Comparison of ENCODE assay signal across 16 cellular contexts in the genomic region with DNA sequence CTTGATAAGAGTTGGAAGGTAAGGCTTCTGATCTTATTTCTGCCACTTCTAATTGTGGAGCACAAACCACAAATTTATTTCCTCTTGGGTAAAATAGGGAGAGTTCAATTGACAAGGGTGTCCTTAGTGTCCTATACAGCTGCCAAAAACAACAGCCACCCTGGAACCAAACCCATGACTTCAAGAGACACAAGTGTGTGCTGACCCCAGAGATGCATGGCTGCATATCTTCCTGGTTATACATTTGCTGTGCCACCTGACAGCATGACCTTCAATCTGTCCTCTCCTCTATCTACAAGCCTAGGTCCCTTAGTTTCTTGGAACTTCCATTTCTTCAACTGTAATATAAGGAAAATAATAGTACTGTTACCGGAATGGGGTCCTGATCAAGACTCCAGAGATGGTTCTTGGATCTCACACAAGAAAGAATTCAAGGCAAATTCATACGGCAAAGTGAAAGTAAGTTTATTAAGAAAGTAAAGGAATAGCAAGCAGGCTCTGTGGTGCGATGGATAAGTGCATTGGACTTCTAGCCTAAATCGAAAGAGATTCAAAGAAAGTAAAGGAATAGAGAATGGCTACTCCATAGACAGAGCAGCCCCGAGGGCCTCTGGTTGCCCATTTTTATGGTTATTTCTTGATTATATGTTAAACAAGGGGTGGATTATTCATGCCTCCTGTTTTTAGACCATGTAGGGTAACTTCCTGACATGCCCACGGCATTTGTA. TPM values are rescaled to one million over a fixed set of nuclear protein-coding genes. Genes with fewer than 3 reads are reported as not detected.
DNase-seq lines count a peak whose midpoint lies in the region; ATAC-seq and TF ChIP-seq lines count a peak whose summit lies in the region.
"Had no signal": no experiment of that assay in that cellular context is flagged by ENCODE, and none has a peak within 500 bp of the region (broad histone marks: within the 10 kb centered on the region; RNA-seq: fewer than 3 reads in every experiment).

No MANE protein-coding gene starts in this region.

- POLR2A ChIA-PET in Caco-2 (lab: Charles Lee) = no interaction called here

- H3K9me3 ChIP-seq in Caco-2 = no peaks in the 10 kb centered on the region
- no peaks in the 10 kb centered on the region for H3K9me3 ChIP-seq in mucosa of descending colon
- no peaks in the 10 kb centered on the region for H3K9me3 ChIP-seq in vagina
- H3K9me3 ChIP-seq: gastroesophageal sphincter had no signal

- no TSS peak for BruUV-seq in Caco-2 (replicated peaks; lab: Mats Ljungman, UMichigan)

- no peaks in the 10 kb centered on the region for H3K27me3 Mint-ChIP-seq in Caco-2 (ENCODE audit: insufficient read depth, unreplicated experiment)
- no peaks in the 10 kb centered on the region for H3K27me3 Mint-ChIP-seq in activated T-helper 17 cell treated with anti-CD3 and anti-CD28 coated beads, Interleukin-2, amount 50 U/mL, for 72 hours

- no peak overlapping the region for H3K4me3 ChIP-seq in Caco-2 (ENCODE audit: low read depth, low read length)
- H3K4me3 ChIP-seq in mucosa of descending colon = no peak overlapping the region
- H3K4me3 ChIP-seq in vagina = no peak overlapping the region
- H3K4me3 ChIP-seq: gastroesophageal sphincter had no signal

- no peak for TF ChIP-seq CTCF in C4-2B (conservative IDR thresholded peaks at IDR 0.05)
- TF ChIP-seq CTCF in Caco-2 (IDR thresholded peaks at IDR 0.05; ENCODE audit: insufficient read depth in 1 of 2, low read depth in 1 of 2, low read length in 1 of 2, severe bottlenecking in 1 of 2, unreplicated experiment in 1 of 2) = no peak
- no peak for TF ChIP-seq CTCF in mucosa of descending colon (IDR thresholded peaks at IDR 0.05)
- TF ChIP-seq CTCF in vagina (IDR thresholded peaks at IDR 0.05) = no peak

- H3K27me3 ChIP-seq in Caco-2 (replicated peaks; ENCODE audit: control insufficient read depth, insufficient read depth, low read length) (no peaks in the 10 kb centered on the region), vagina (no peaks in the 10 kb centered on the region)
- H3K27me3 ChIP-seq: gastroesophageal sphincter had no signal

- CTCF ChIA-PET in Caco-2 (lab: Charles Lee) = interaction anchor here (1.1 kb wide), 1 partner anchor 77 kb away, joined by 3 read pairs; no protein-coding TSS in a partner anchor

- H3K4me3 Mint-ChIP-seq in Caco-2 (ENCODE audit: unreplicated experiment) = no peak overlapping the region
- H3K4me3 Mint-ChIP-seq in activated T-helper 17 cell treated with anti-CD3 and anti-CD28 coated beads, Interleukin-2, amount 50 U/mL, for 72 hours = peak overlapping the region; percentile 61
- H3K4me3 Mint-ChIP-seq: CD14-positive monocyte, natural killer cell, WTC11 had no signal

- peaks cover 10% of the 10 kb centered on the region for H3K9me3 Mint-ChIP-seq in Caco-2 (ENCODE audit: unreplicated experiment)
- no peaks in the 10 kb centered on the region for H3K9me3 Mint-ChIP-seq in activated T-helper 17 cell treated with anti-CD3 and anti-CD28 coated beads, Interleukin-2, amount 50 U/mL, for 72 hours
- H3K9me3 Mint-ChIP-seq: activated T-helper 2 cell treated with anti-CD3 and anti-CD28 coated beads, Interferon-gamma antibody, Interleukin-2, Interleukin-4, amounts not matched to agents 10 μg/mL and 5 μg/mL and 100 μg/mL, durations not matched to agents 14 hours and 24 hours and 36 hours; CD14-positive monocyte; natural killer cell; WTC11 had no signal

- H3K27ac ChIP-seq in C4-2B (peak overlapping the region; percentile 42; the same call in 1 of the 2 replicates), vagina (no peak overlapping the region)
- H3K27ac ChIP-seq: gastroesophageal sphincter had no signal

- TF ChIP-seq POLR2A in vagina (IDR thresholded peaks at IDR 0.05) = no peak

- H3K36me3 Mint-ChIP-seq in Caco-2 (ENCODE audit: insufficient read depth, unreplicated experiment) = no peaks in the 10 kb centered on the region
- H3K36me3 Mint-ChIP-seq in activated T-helper 17 cell treated with anti-CD3 and anti-CD28 coated beads, Interleukin-2, amount 50 U/mL, for 72 hours (ENCODE audit: low read depth) = no peaks in the 10 kb centered on the region
- H3K36me3 Mint-ChIP-seq: CD14-positive monocyte, natural killer cell, WTC11 had no signal

- DNase-seq in Caco-2 (no peak), mucosa of descending colon (no peak), vagina (ENCODE audit: extremely low spot score in 2 of 2) (no peak), posterior vena cava (ENCODE audit: low spot score) (no peak), NCI-H748 treated with DMSO at 0.1 percent for 48 hours (lab: John Stamatoyannopoulos, UW) (no peak)
- DNase-seq: effector memory CD4-positive, alpha-beta T cell; GDM1; natural killer cell; NCI-H774 had no signal

- peak overlapping the region; percentile 63 for H3K27ac Mint-ChIP-seq in Caco-2 (ENCODE audit: unreplicated experiment)
- H3K27ac Mint-ChIP-seq in activated T-helper 17 cell treated with anti-CD3 and anti-CD28 coated beads, Interleukin-2, amount 50 U/mL, for 72 hours = peak overlapping the region; percentile 4
- H3K27ac Mint-ChIP-seq: activated T-helper 2 cell treated with anti-CD3 and anti-CD28 coated beads, Interferon-gamma antibody, Interleukin-2, Interleukin-4, amounts not matched to agents 10 μg/mL and 5 μg/mL and 100 μg/mL, durations not matched to agents 14 hours and 24 hours and 36 hours; CD14-positive monocyte; natural killer cell; WTC11 had no signal

- peaks cover 37% of the 10 kb centered on the region for H3K4me1 ChIP-seq in Caco-2
- H3K4me1 ChIP-seq in mucosa of descending colon (ENCODE audit: low read depth) = peaks cover 23% of the 10 kb centered on the region
- peaks cover 25% of the 10 kb centered on the region for H3K4me1 ChIP-seq in vagina

- H3K36me3 ChIP-seq in Caco-2 (ENCODE audit: control insufficient read depth, insufficient read depth, low read length) (no peaks in the 10 kb centered on the region), mucosa of descending colon (ENCODE audit: low read depth) (no peaks in the 10 kb centered on the region), vagina (no peaks in the 10 kb centered on the region)
- H3K36me3 ChIP-seq: gastroesophageal sphincter had no signal

- peaks cover 39% of the 10 kb centered on the region for H3K4me1 Mint-ChIP-seq in Caco-2 (ENCODE audit: low read depth, unreplicated experiment)
- peaks cover 32% of the 10 kb centered on the region for H3K4me1 Mint-ChIP-seq in activated T-helper 17 cell treated with anti-CD3 and anti-CD28 coated beads, Interleukin-2, amount 50 U/mL, for 72 hours
- H3K4me1 Mint-ChIP-seq: WTC11 had no signal

- intact Hi-C loops in Caco-2 (cut with micrococcal nuclease; ENCODE audit: unreplicated experiment) = no loop called here
- intact Hi-C loops in mucosa of descending colon (cut with DNase I, micrococcal nuclease) = no loop called here
- intact Hi-C loops in vagina (cut with DNase I) = no loop called here
- intact Hi-C loops in posterior vena cava (cut with DNase I) = no loop called here

- no peak for ATAC-seq in activated T-helper 17 cell treated with anti-CD3 and anti-CD28 coated beads, Interleukin-2, amount 50 U/mL, for 72 hours (replicated peaks)
- peak; percentile 45 for ATAC-seq in mucosa of descending colon
- no peak for ATAC-seq in GM18873 (IDR thresholded peaks at IDR 0.05; ENCODE audit: low FRiP score, unreplicated experiment)
- ATAC-seq: gastroesophageal sphincter, natural killer cell, WTC11 had no signal

RNA-seq across cellular contexts. Expression of gene TMEM123, which starts 15.5 kb away (rescaled TPM):
- total RNA-seq in Caco-2 (2022) (400 and 431 TPM in 2 replicates), mucosa of descending colon (100 to 1,000 TPM; 153 to 205 (median 157) TPM), vagina (156 TPM), posterior vena cava (100 to 1,000 TPM in 1 of 2 donors, 10 to 100 TPM in 1; 99.5 to 103 TPM)
- total RNA-seq in activated T-helper 17 cell treated with anti-CD3 and anti-CD28 coated beads, Interleukin-2, amount 50 U/mL, for 72 hours = 100 to 1,000 TPM; 140 to 209 TPM
